Comparison of ENCODE assay signal across 1 cellular context in the genomic region with DNA sequence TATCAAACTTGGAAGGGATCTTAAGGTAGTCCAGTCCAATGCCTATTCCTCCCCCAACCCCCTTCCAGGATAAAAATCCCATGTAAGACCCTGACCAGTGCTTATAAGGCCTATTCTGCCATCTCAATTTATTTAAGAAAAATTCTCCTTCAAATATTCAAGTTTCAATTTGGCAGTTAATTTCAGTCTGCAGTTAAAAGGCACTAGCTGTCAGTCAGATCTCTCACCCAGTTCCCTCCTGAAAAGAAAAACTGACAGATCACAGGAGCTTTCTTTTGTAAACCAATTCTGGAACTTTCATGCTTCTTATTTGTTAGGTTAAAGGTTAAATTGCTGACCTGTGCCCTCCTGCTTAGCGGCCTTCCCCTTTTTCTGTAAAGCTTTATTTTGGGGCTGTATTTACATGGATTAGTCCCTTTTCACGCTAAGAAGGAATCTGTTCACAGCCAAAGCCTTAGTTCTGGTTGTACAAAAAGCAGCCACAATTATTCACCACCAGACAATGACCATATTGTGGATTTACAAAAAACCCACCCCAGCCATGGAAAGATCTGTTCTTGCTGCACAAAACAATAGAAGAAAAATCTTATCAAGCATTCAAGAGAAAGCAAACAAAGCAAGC.
TF ChIP-seq lines count a peak whose summit lies in the region.

No MANE protein-coding gene starts in this region.

TF ChIP-seq in HepG2, 621 proteins besides CTCF, POLR2A, EP300 and RAD21 (continued from another document and continues in another):
- no peak for TF ChIP-seq PTBP1 (IDR thresholded peaks at IDR 0.05; ENCODE audit: low read depth, low read length, poor library complexity, severe bottlenecking)
- no peak for TF ChIP-seq ZBTB7A (CRISPR knock-in tag; IDR thresholded peaks at IDR 0.05)
- no peak for TF ChIP-seq HNRNPH1 (optimal IDR thresholded peaks at IDR 0.05; ENCODE audit: low read depth, low read length)
- TF ChIP-seq ZNF496 (CRISPR knock-in tag; IDR thresholded peaks at IDR 0.05; ENCODE audit: insufficient replicate concordance) = no peak
- TF ChIP-seq ZNF775 (CRISPR knock-in tag; IDR thresholded peaks at IDR 0.05; ENCODE audit: borderline replicate concordance) = no peak
- TF ChIP-seq RXRB (CRISPR knock-in tag; IDR thresholded peaks at IDR 0.05; ENCODE audit: borderline replicate concordance) = peak; percentile 46; the same call in 1 of the 2 replicates
- no peak for TF ChIP-seq ZNF879 (CRISPR knock-in tag; IDR thresholded peaks at IDR 0.05)
- TF ChIP-seq NR2C2 (CRISPR knock-in tag; IDR thresholded peaks at IDR 0.05; ENCODE audit: borderline replicate concordance) = peak; percentile 63; the same call in 1 of the 2 replicates
- TF ChIP-seq, protein P1, sequence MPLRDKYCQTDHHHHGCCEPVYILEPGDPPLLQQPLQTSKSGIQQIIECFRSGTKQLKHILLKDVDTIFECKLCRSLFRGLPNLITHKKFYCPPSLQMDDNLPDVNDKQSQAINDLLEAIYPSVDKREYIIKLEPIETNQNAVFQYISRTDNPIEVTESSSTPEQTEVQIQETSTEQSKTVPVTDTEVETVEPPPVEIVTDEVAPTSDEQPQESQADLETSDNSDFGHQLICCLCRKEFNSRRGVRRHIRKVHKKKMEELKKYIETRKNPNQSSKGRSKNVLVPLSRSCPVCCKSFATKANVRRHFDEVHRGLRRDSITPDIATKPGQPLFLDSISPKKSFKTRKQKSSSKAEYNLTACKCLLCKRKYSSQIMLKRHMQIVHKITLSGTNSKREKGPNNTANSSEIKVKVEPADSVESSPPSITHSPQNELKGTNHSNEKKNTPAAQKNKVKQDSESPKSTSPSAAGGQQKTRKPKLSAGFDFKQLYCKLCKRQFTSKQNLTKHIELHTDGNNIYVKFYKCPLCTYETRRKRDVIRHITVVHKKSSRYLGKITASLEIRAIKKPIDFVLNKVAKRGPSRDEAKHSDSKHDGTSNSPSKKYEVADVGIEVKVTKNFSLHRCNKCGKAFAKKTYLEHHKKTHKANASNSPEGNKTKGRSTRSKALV (CRISPR knock-in tag; IDR thresholded peaks at IDR 0.05) = no peak
- no peak for TF ChIP-seq ZNF550 (CRISPR knock-in tag; IDR thresholded peaks at IDR 0.05; ENCODE audit: borderline replicate concordance)
- TF ChIP-seq, protein P2, sequence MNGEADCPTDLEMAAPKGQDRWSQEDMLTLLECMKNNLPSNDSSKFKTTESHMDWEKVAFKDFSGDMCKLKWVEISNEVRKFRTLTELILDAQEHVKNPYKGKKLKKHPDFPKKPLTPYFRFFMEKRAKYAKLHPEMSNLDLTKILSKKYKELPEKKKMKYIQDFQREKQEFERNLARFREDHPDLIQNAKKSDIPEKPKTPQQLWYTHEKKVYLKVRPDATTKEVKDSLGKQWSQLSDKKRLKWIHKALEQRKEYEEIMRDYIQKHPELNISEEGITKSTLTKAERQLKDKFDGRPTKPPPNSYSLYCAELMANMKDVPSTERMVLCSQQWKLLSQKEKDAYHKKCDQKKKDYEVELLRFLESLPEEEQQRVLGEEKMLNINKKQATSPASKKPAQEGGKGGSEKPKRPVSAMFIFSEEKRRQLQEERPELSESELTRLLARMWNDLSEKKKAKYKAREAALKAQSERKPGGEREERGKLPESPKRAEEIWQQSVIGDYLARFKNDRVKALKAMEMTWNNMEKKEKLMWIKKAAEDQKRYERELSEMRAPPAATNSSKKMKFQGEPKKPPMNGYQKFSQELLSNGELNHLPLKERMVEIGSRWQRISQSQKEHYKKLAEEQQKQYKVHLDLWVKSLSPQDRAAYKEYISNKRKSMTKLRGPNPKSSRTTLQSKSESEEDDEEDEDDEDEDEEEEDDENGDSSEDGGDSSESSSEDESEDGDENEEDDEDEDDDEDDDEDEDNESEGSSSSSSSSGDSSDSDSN (CRISPR knock-in tag; IDR thresholded peaks at IDR 0.05) = no peak
- TF ChIP-seq NR2F2 (IDR thresholded peaks at IDR 0.05; ENCODE audit: borderline replicate concordance, low read depth) = peak; percentile 95
- no peak for TF ChIP-seq HDAC1 (CRISPR knock-in tag; IDR thresholded peaks at IDR 0.05)
- no peak for TF ChIP-seq THAP11 (CRISPR knock-in tag; IDR thresholded peaks at IDR 0.05)
- no peak for TF ChIP-seq CEBPG (CRISPR knock-in tag; IDR thresholded peaks at IDR 0.05)
- no peak for TF ChIP-seq TCF7L2 (IDR thresholded peaks at IDR 0.05; ENCODE audit: low read depth, low read length)
- peak; percentile 96 for TF ChIP-seq NR2F6 (IDR thresholded peaks at IDR 0.05)
- TF ChIP-seq NR2F6 (CRISPR knock-in tag; IDR thresholded peaks at IDR 0.05) = peak; percentile 83
- TF ChIP-seq NFIC (IDR thresholded peaks at IDR 0.05; ENCODE audit: low read length) = 0 out of 2 replicates have a peak, but pooled peaks have one; percentile 27
- TF ChIP-seq GATAD2A (CRISPR knock-in tag; IDR thresholded peaks at IDR 0.05) = 0 out of 2 replicates have a peak, but pooled peaks have one; percentile 27
- TF ChIP-seq NR2F1 (CRISPR knock-in tag; IDR thresholded peaks at IDR 0.05) = peak; percentile 33 to 62; a peak in 3 of 4 replicates
- TF ChIP-seq, protein P3, sequence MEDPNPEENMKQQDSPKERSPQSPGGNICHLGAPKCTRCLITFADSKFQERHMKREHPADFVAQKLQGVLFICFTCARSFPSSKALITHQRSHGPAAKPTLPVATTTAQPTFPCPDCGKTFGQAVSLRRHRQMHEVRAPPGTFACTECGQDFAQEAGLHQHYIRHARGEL (CRISPR knock-in tag; IDR thresholded peaks at IDR 0.05) = no peak
- TF ChIP-seq SAFB2 (CRISPR knock-in tag; IDR thresholded peaks at IDR 0.05; ENCODE audit: borderline replicate concordance, low read depth) = no peak
- no peak for TF ChIP-seq ZNF878 (CRISPR knock-in tag; IDR thresholded peaks at IDR 0.05)
- TF ChIP-seq U2AF1 (optimal IDR thresholded peaks at IDR 0.05; ENCODE audit: low read depth, low read length) = no peak
- TF ChIP-seq ZNF737 (CRISPR knock-in tag; IDR thresholded peaks at IDR 0.05; ENCODE audit: borderline replicate concordance) = no peak
- TF ChIP-seq, protein P4, sequence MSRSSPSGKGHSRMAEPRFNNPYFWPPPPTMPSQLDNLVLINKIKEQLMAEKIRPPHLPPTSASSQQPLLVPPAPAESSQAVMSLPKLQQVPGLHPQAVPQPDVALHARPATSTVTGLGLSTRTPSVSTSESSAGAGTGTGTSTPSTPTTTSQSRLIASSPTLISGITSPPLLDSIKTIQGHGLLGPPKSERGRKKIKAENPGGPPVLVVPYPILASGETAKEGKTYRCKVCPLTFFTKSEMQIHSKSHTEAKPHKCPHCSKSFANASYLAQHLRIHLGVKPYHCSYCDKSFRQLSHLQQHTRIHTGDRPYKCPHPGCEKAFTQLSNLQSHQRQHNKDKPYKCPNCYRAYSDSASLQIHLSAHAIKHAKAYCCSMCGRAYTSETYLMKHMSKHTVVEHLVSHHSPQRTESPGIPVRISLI (CRISPR knock-in tag; IDR thresholded peaks at IDR 0.05; ENCODE audit: borderline replicate concordance) = no peak
- TF ChIP-seq WIZ (CRISPR knock-in tag; IDR thresholded peaks at IDR 0.05) = no peak
- TF ChIP-seq, protein P5, sequence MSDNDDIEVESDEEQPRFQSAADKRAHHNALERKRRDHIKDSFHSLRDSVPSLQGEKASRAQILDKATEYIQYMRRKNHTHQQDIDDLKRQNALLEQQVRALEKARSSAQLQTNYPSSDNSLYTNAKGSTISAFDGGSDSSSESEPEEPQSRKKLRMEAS (IDR thresholded peaks at IDR 0.05) = no peak
- TF ChIP-seq ZMYM2 (CRISPR knock-in tag; IDR thresholded peaks at IDR 0.05) = no peak
- no peak for TF ChIP-seq ZC3H4 (CRISPR knock-in tag; IDR thresholded peaks at IDR 0.05; ENCODE audit: borderline replicate concordance)
- no peak for TF ChIP-seq MAFG (CRISPR knock-in tag; IDR thresholded peaks at IDR 0.05)
- no peak for TF ChIP-seq ESRRA (CRISPR knock-in tag; IDR thresholded peaks at IDR 0.05; ENCODE audit: low read depth)
- TF ChIP-seq CBX2 (IDR thresholded peaks at IDR 0.05; ENCODE audit: low read depth, low read length) = no peak
- no peak for TF ChIP-seq CBX2 (CRISPR knock-in tag; IDR thresholded peaks at IDR 0.05; ENCODE audit: low read depth)
- TF ChIP-seq ZNF589 (CRISPR knock-in tag; conservative IDR thresholded peaks at IDR 0.05) = no peak
- TF ChIP-seq CBX1 (IDR thresholded peaks at IDR 0.05; ENCODE audit: low read depth) = no peak
- TF ChIP-seq CC2D1A (CRISPR knock-in tag; IDR thresholded peaks at IDR 0.05) = no peak
- TF ChIP-seq ZNF549 (CRISPR knock-in tag; IDR thresholded peaks at IDR 0.05) = no peak
- no peak for TF ChIP-seq ZNF337 (CRISPR knock-in tag; IDR thresholded peaks at IDR 0.05; ENCODE audit: borderline replicate concordance, low read depth)
- TF ChIP-seq ZNF839 (CRISPR knock-in tag; IDR thresholded peaks at IDR 0.05; ENCODE audit: borderline replicate concordance) = no peak
- no peak for TF ChIP-seq GTF2F1 (IDR thresholded peaks at IDR 0.05; ENCODE audit: low read length)
- no peak for TF ChIP-seq ONECUT2 (CRISPR knock-in tag; IDR thresholded peaks at IDR 0.05)
- TF ChIP-seq RARG (CRISPR knock-in tag; IDR thresholded peaks at IDR 0.05; ENCODE audit: low read depth) = no peak
- TF ChIP-seq, protein P6, sequence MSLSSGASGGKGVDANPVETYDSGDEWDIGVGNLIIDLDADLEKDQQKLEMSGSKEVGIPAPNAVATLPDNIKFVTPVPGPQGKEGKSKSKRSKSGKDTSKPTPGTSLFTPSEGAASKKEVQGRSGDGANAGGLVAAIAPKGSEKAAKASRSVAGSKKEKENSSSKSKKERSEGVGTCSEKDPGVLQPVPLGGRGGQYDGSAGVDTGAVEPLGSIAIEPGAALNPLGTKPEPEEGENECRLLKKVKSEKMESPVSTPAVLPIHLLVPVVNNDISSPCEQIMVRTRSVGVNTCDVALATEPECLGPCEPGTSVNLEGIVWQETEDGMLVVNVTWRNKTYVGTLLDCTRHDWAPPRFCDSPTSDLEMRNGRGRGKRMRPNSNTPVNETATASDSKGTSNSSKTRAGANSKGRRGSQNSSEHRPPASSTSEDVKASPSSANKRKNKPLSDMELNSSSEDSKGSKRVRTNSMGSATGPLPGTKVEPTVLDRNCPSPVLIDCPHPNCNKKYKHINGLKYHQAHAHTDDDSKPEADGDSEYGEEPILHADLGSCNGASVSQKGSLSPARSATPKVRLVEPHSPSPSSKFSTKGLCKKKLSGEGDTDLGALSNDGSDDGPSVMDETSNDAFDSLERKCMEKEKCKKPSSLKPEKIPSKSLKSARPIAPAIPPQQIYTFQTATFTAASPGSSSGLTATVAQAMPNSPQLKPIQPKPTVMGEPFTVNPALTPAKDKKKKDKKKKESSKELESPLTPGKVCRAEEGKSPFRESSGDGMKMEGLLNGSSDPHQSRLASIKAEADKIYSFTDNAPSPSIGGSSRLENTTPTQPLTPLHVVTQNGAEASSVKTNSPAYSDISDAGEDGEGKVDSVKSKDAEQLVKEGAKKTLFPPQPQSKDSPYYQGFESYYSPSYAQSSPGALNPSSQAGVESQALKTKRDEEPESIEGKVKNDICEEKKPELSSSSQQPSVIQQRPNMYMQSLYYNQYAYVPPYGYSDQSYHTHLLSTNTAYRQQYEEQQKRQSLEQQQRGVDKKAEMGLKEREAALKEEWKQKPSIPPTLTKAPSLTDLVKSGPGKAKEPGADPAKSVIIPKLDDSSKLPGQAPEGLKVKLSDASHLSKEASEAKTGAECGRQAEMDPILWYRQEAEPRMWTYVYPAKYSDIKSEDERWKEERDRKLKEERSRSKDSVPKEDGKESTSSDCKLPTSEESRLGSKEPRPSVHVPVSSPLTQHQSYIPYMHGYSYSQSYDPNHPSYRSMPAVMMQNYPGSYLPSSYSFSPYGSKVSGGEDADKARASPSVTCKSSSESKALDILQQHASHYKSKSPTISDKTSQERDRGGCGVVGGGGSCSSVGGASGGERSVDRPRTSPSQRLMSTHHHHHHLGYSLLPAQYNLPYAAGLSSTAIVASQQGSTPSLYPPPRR (CRISPR knock-in tag; IDR thresholded peaks at IDR 0.05; ENCODE audit: borderline replicate concordance) = peak; percentile 76; the same call in 1 of the 2 replicates
- TF ChIP-seq SOX6 (IDR thresholded peaks at IDR 0.05) = no peak
- peak; percentile 66 for TF ChIP-seq SOX6 (CRISPR knock-in tag; IDR thresholded peaks at IDR 0.05)
- TF ChIP-seq SRSF1 (optimal IDR thresholded peaks at IDR 0.05; ENCODE audit: low read depth, low read length) = no peak
- TF ChIP-seq, protein P7, sequence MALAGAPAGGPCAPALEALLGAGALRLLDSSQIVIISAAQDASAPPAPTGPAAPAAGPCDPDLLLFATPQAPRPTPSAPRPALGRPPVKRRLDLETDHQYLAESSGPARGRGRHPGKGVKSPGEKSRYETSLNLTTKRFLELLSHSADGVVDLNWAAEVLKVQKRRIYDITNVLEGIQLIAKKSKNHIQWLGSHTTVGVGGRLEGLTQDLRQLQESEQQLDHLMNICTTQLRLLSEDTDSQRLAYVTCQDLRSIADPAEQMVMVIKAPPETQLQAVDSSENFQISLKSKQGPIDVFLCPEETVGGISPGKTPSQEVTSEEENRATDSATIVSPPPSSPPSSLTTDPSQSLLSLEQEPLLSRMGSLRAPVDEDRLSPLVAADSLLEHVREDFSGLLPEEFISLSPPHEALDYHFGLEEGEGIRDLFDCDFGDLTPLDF (CRISPR knock-in tag; IDR thresholded peaks at IDR 0.05) = no peak
- no peak for TF ChIP-seq ZNF703 (CRISPR knock-in tag; IDR thresholded peaks at IDR 0.05; ENCODE audit: borderline replicate concordance)
- peak; percentile 90 for TF ChIP-seq PPARG (CRISPR knock-in tag; conservative IDR thresholded peaks at IDR 0.05)
- no peak for TF ChIP-seq ZKSCAN8 (CRISPR knock-in tag; IDR thresholded peaks at IDR 0.05; ENCODE audit: borderline replicate concordance)
- TF ChIP-seq NFE2L2 (IDR thresholded peaks at IDR 0.05; ENCODE audit: low read length) = no peak
- TF ChIP-seq, protein P8, sequence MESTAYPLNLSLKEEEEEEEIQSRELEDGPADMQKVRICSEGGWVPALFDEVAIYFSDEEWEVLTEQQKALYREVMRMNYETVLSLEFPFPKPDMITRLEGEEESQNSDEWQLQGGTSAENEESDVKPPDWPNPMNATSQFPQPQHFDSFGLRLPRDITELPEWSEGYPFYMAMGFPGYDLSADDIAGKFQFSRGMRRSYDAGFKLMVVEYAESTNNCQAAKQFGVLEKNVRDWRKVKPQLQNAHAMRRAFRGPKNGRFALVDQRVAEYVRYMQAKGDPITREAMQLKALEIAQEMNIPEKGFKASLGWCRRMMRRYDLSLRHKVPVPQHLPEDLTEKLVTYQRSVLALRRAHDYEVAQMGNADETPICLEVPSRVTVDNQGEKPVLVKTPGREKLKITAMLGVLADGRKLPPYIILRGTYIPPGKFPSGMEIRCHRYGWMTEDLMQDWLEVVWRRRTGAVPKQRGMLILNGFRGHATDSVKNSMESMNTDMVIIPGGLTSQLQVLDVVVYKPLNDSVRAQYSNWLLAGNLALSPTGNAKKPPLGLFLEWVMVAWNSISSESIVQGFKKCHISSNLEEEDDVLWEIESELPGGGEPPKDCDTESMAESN (CRISPR knock-in tag; conservative IDR thresholded peaks at IDR 0.05) = no peak
- no peak for TF ChIP-seq HNRNPK (IDR thresholded peaks at IDR 0.05; ENCODE audit: low read depth, low read length, poor library complexity, severe bottlenecking)
- TF ChIP-seq ZNF331 (CRISPR knock-in tag; IDR thresholded peaks at IDR 0.05) = no peak
- no peak for TF ChIP-seq FOXC1 (CRISPR knock-in tag; IDR thresholded peaks at IDR 0.05; ENCODE audit: borderline replicate concordance)
- peak; percentile 39 for TF ChIP-seq SOX5 (CRISPR knock-in tag; IDR thresholded peaks at IDR 0.05; ENCODE audit: borderline replicate concordance)
- no peak for TF ChIP-seq SMAD1 (CRISPR knock-in tag; IDR thresholded peaks at IDR 0.05; ENCODE audit: borderline replicate concordance, low read depth)
- TF ChIP-seq ZNF598 (CRISPR knock-in tag; IDR thresholded peaks at IDR 0.05; ENCODE audit: borderline replicate concordance) = no peak
